19 cellular contexts compared by ENCODE assay signal in the genomic region with DNA sequence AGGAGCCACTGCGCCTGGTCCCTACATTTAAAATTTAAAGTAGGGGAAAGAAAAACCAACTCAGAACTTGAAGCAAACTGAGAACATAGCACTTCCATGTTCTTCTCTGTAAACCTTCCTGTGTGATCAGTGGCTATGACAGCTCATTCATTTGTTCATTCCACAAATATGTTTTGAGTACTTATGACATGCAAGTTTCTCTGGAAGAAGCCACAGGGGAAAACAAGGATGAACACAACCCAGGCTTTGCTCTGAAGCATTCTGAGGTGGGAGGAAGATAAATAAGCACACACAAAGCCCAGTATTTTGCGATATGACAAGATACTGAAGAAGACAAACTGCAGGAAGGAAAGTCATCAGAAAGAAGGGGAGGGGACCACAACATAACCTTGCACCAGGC.
"Had no signal": no experiment of that assay in that cellular context is flagged by ENCODE, and none has a peak within 500 bp of the region (broad histone marks: within the 10 kb centered on the region; RNA-seq: fewer than 3 reads in every experiment).

No MANE protein-coding gene starts in this region.

- H3K27me3 ChIP-seq: ovary, transverse colon, vagina had no signal

- ATAC-seq: activated CD4-positive, alpha-beta T cell treated with anti-CD3 and anti-CD28 coated beads for 36 hours; natural killer cell; stimulated activated naive CD8-positive, alpha-beta T cell treated with anti-CD3 and anti-CD28 coated beads, Interleukin-15, amount 100 ng/mL, for 72 hours had no signal

- DNase-seq: activated B cell treated with CpG ODN at 0.5 μM for 24 hours; activated CD4-positive, alpha-beta T cell treated with anti-CD3 and anti-CD28 coated beads for 36 hours; activated CD4-positive, alpha-beta T cell treated with anti-CD3 and anti-CD28 coated beads, Interleukin-2, amount 50 U/mL, for 48 hours; activated naive CD4-positive, alpha-beta T cell treated with Interleukin-2 at 50 U/mL for 16 hours; activated naive CD8-positive, alpha-beta T cell treated with anti-CD3 and anti-CD28 coated beads for 36 hours; activated T-cell treated with anti-CD3 and anti-CD28 coated beads, Interleukin-2, amount 50 U/mL, for 48 hours; amygdala; glutamatergic neuron; hippocampal formation; left ventricle myocardium inferior; midbrain; natural killer cell; ovary; stimulated activated CD4-positive, alpha-beta T cell treated with anti-CD3 and anti-CD28 coated beads, Interleukin-1b, Interleukin-23, amount 100 ng/mL, for 48 hours; stimulated activated naive CD8-positive, alpha-beta T cell treated with anti-CD3 and anti-CD28 coated beads, Interleukin-15, amount 100 ng/mL, for 72 hours; T1000; transverse colon had no signal

- H3K4me3 ChIP-seq: left ventricle myocardium inferior, ovary, prostate gland, transverse colon, vagina had no signal

- H3K4me3 Mint-ChIP-seq: activated B cell treated with CpG ODN at 0.5 μM for 24 hours; activated CD4-positive, alpha-beta T cell treated with anti-CD3 and anti-CD28 coated beads for 36 hours; activated naive CD8-positive, alpha-beta T cell treated with anti-CD3 and anti-CD28 coated beads for 36 hours; natural killer cell; stimulated activated naive CD8-positive, alpha-beta T cell treated with anti-CD3 and anti-CD28 coated beads, Interleukin-15, amount 100 ng/mL, for 72 hours had no signal

- H3K36me3 Mint-ChIP-seq: natural killer cell had no signal

- H3K27ac Mint-ChIP-seq: activated B cell treated with CpG ODN at 0.5 μM for 24 hours; activated CD4-positive, alpha-beta T cell treated with anti-CD3 and anti-CD28 coated beads for 36 hours; activated naive CD8-positive, alpha-beta T cell treated with anti-CD3 and anti-CD28 coated beads for 36 hours; natural killer cell; stimulated activated naive CD8-positive, alpha-beta T cell treated with anti-CD3 and anti-CD28 coated beads, Interleukin-15, amount 100 ng/mL, for 72 hours had no signal

- H3K4me1 Mint-ChIP-seq: activated B cell treated with CpG ODN at 0.5 μM for 24 hours; activated CD4-positive, alpha-beta T cell treated with anti-CD3 and anti-CD28 coated beads for 36 hours; activated naive CD8-positive, alpha-beta T cell treated with anti-CD3 and anti-CD28 coated beads for 36 hours; natural killer cell; stimulated activated naive CD8-positive, alpha-beta T cell treated with anti-CD3 and anti-CD28 coated beads, Interleukin-15, amount 100 ng/mL, for 72 hours had no signal

- H3K4me1 ChIP-seq: left ventricle myocardium inferior, prostate gland, transverse colon had no signal

- H3K27me3 Mint-ChIP-seq: activated CD4-positive, alpha-beta T cell treated with anti-CD3 and anti-CD28 coated beads for 36 hours; activated naive CD8-positive, alpha-beta T cell treated with anti-CD3 and anti-CD28 coated beads for 36 hours; stimulated activated naive CD8-positive, alpha-beta T cell treated with anti-CD3 and anti-CD28 coated beads, Interleukin-15, amount 100 ng/mL, for 72 hours had no signal

- H3K9me3 Mint-ChIP-seq: activated B cell treated with CpG ODN at 0.5 μM for 24 hours; natural killer cell; stimulated activated naive CD8-positive, alpha-beta T cell treated with anti-CD3 and anti-CD28 coated beads, Interleukin-15, amount 100 ng/mL, for 72 hours had no signal

- H3K36me3 ChIP-seq: left ventricle myocardium inferior, ovary, prostate gland, transverse colon, vagina had no signal

- H3K27ac ChIP-seq: left ventricle myocardium inferior, ovary, prostate gland, transverse colon, vagina had no signal

- H3K9me3 ChIP-seq: ovary, prostate gland, transverse colon, vagina had no signal
